Comparison of ENCODE assay signal across 20 cellular contexts in genomic region chr4:14564281-14564680, GRCh38.
DNase-seq lines count a peak whose midpoint lies in the region; ATAC-seq, FAIRE-seq and TF ChIP-seq lines count a peak whose summit lies in the region.
"Had no signal": no experiment of that assay in that cellular context is flagged by ENCODE, and none has a peak within 500 bp of the region (broad histone marks: within the 10 kb centered on the region; RNA-seq: fewer than 3 reads in every experiment).

No MANE protein-coding gene starts in this region.

- FAIRE-seq in A549 (lab: Jason Lieb, UNC): no peak
- FAIRE-seq in H1 (lab: Jason Lieb, UNC): no peak
- FAIRE-seq: A204.1, D721Med, G401.6, GM12891 had no signal

- DNase-seq in A549 (ENCODE audit: low read depth in 1 of 2, low spot score in 1 of 2) (no peak), IMR-90 (no peak), H1 (ENCODE audit: low read depth in 1 of 2, low spot score in 2 of 2) (no peak), T-helper 17 cell (no peak)
- DNase-seq: 8988T; AML-193; Caco-2; Calu3; CD4-positive, alpha-beta T cell; CD8-positive, alpha-beta T cell; DMS79 treated with DMSO at 0.1 percent for 48 hours; GF-D8 had no signal

- H3K14ac ChIP-seq in IMR-90 (replicated peaks; ENCODE audit: low read depth, low read length): no peak overlapping the region
- no peak overlapping the region for H3K14ac ChIP-seq in H1 (ENCODE audit: insufficient read length)

- H2BK15ac ChIP-seq in IMR-90 (ENCODE audit: low read depth, low read length) (no peak overlapping the region), H1 (ENCODE audit: low read length) (no peak overlapping the region)

- no peaks in the 10 kb centered on the region for H3K27me3 ChIP-seq in IMR-90 (ENCODE audit: control insufficient read depth, insufficient read depth, low read length)
- no peaks in the 10 kb centered on the region for H3K27me3 ChIP-seq in H1 (replicated peaks in 1 of 4; ENCODE audit: control insufficient read depth in 3 of 4, extremely low read depth in 1 of 4, insufficient read depth in 3 of 4, low read length in 3 of 4)
- H3K27me3 ChIP-seq: BLaER1 treated with 17β-estradiol and CSF1 and Interleukin-3, amounts not matched to agents 10 nM and 100 nM had no signal

- H3K4me3 Mint-ChIP-seq in T-helper 17 cell: no peak overlapping the region
- H3K4me3 Mint-ChIP-seq: B cell; CD4-positive, alpha-beta T cell; CD8-positive, alpha-beta T cell had no signal

- H3K23ac ChIP-seq in IMR-90 (ENCODE audit: low read depth, low read length): no peak overlapping the region
- H3K23ac ChIP-seq in H1 (ENCODE audit: insufficient read length): no peak overlapping the region

- TF ChIP-seq RAD21 in A549 (conservative IDR thresholded peaks at IDR 0.05 in 1 of 2, IDR thresholded peaks at IDR 0.05 in 1 of 2): no peak
- no peak for TF ChIP-seq RAD21 in IMR-90 (IDR thresholded peaks at IDR 0.05; ENCODE audit: low read length)
- no peak for TF ChIP-seq RAD21 in H1 (IDR thresholded peaks at IDR 0.05 in 1 of 2, conservative IDR thresholded peaks at IDR 0.05 in 1 of 2; ENCODE audit: low read depth in 2 of 2, low read length in 2 of 2)

- H3K9me1 ChIP-seq in IMR-90 (ENCODE audit: insufficient read depth, low read length): no peaks in the 10 kb centered on the region

- no peaks in the 10 kb centered on the region for H3K27me3 Mint-ChIP-seq in T-helper 17 cell
- H3K27me3 Mint-ChIP-seq: CD4-positive, alpha-beta T cell had no signal

- POLR2A ChIA-PET in A549 (lab: Yijun Ruan, JAX) (no interaction called here), IMR-90 (lab: Charles Lee; ENCODE audit: unreplicated experiment) (no interaction called here), H1 (lab: Charles Lee; ENCODE audit: partially characterized antibody) (no interaction called here)

- H3K9me3 ChIP-seq in A549: no peaks in the 10 kb centered on the region
- H3K9me3 ChIP-seq in IMR-90 (ENCODE audit: control insufficient read depth, insufficient read depth, low read length): peaks cover 5% of the 10 kb centered on the region; the same call in 1 of the 2 replicates
- H3K9me3 ChIP-seq in H1 (ENCODE audit: insufficient read depth in 2 of 2, low read depth in 1 of 2, low read length in 1 of 2): peaks cover 0 to 2% of the 10 kb centered on the region in 2 experiments; a peak in 1 of 4 replicates
- H3K9me3 ChIP-seq in T-helper 17 cell (ENCODE audit: control insufficient read depth, low read length, poor library complexity, severe bottlenecking): no peaks in the 10 kb centered on the region
- H3K9me3 ChIP-seq: Caco-2 had no signal

- H3K36me3 Mint-ChIP-seq in T-helper 17 cell (ENCODE audit: low read depth): no peaks in the 10 kb centered on the region
- H3K36me3 Mint-ChIP-seq: CD8-positive, alpha-beta T cell had no signal

- H3K4me1 Mint-ChIP-seq in T-helper 17 cell: no peaks in the 10 kb centered on the region
- H3K4me1 Mint-ChIP-seq: B cell had no signal

- TF ChIP-seq CTCF in A549 (IDR thresholded peaks at IDR 0.05): no peak
- TF ChIP-seq CTCF in IMR-90 (conservative IDR thresholded peaks at IDR 0.05; ENCODE audit: low read depth, low read length): no peak
- no peak for TF ChIP-seq CTCF in H1 (IDR thresholded peaks at IDR 0.05; ENCODE audit: control extremely low read depth in 1 of 3, insufficient read depth in 1 of 3, low read depth in 1 of 3, low read length in 3 of 3)

- H3K27ac ChIP-seq in A549 (no peak overlapping the region), IMR-90 (ENCODE audit: insufficient read depth, low read length) (no peak overlapping the region), H1 (ENCODE audit: low read depth, low read length) (no peak overlapping the region)
- H3K27ac ChIP-seq: BLaER1 treated with 17β-estradiol and CSF1 and Interleukin-3, amounts not matched to agents 10 nM and 100 nM; C4-2B had no signal

- CTCF ChIA-PET in A549 (lab: Yijun Ruan, JAX): no interaction called here
- CTCF ChIA-PET in IMR-90 (lab: Yijun Ruan, JAX): no interaction called here
- CTCF ChIA-PET in H1 (lab: Charles Lee; ENCODE audit: partially characterized antibody): no interaction called here

- ATAC-seq in A549 (no peak), IMR-90 (ENCODE audit: low read depth) (no peak), T-helper 17 cell (no peak), GM19395 (IDR thresholded peaks at IDR 0.05; ENCODE audit: unreplicated experiment) (no peak)
- ATAC-seq: CD8-positive, alpha-beta T cell had no signal

- no peak overlapping the region for H2BK5ac ChIP-seq in IMR-90 (ENCODE audit: low read depth, low read length, poor library complexity, severe bottlenecking)
- H2BK5ac ChIP-seq in H1 (ENCODE audit: low read depth, low read length): no peak overlapping the region

- intact Hi-C loops in IMR-90 (cut with micrococcal nuclease): no loop called here

- H4K8ac ChIP-seq in IMR-90 (ENCODE audit: low read depth in 2 of 2, low read length in 2 of 2) (no peak overlapping the region), H1 (ENCODE audit: extremely low read depth, insufficient read depth, low read length) (no peak overlapping the region)

- H3K4me3 ChIP-seq in A549: no peak overlapping the region
- no peak overlapping the region for H3K4me3 ChIP-seq in IMR-90 (ENCODE audit: insufficient read depth, low read depth, low read length)
- H3K4me3 ChIP-seq in H1 (ENCODE audit: extremely low read depth in 1 of 4, insufficient read depth in 2 of 4, low read depth in 3 of 4, low read length in 4 of 4): no peak overlapping the region
- H3K4me3 ChIP-seq: BLaER1 treated with 17β-estradiol and CSF1 and Interleukin-3, amounts not matched to agents 10 nM and 100 nM had no signal

- H3K9ac ChIP-seq in IMR-90 (ENCODE audit: low read depth, low read length) (no peak overlapping the region), H1 (replicated peaks in 1 of 4; ENCODE audit: extremely low read depth in 1 of 4, low read depth in 3 of 4, low read length in 3 of 4) (no peak overlapping the region)
- H3K9ac ChIP-seq: BLaER1 treated with 17β-estradiol and CSF1 and Interleukin-3, amounts not matched to agents 10 nM and 100 nM had no signal

- no peak for TF ChIP-seq POLR2A in A549 (IDR thresholded peaks at IDR 0.05; ENCODE audit: low read length)
- TF ChIP-seq POLR2A in IMR-90 (IDR thresholded peaks at IDR 0.05; ENCODE audit: low read depth, low read length): no peak
- no peak for TF ChIP-seq POLR2A in H1 (IDR thresholded peaks at IDR 0.05; ENCODE audit: control extremely low read depth in 1 of 2, low read depth in 2 of 2, low read length in 2 of 2)

- dilution Hi-C loops in IMR-90 (cut with HindIII; ENCODE audit: low sequenced_read_pairs, unreplicated experiment): no loop called here

- H3K4me1 ChIP-seq in A549 (no peaks in the 10 kb centered on the region), IMR-90 (ENCODE audit: control insufficient read depth, insufficient read depth, low read length) (no peaks in the 10 kb centered on the region), H1 (replicated peaks in 1 of 4; ENCODE audit: control insufficient read depth in 3 of 4, insufficient read depth in 4 of 4, low read length in 3 of 4) (no peaks in the 10 kb centered on the region)
- H3K4me1 ChIP-seq: BLaER1 treated with 17β-estradiol and CSF1 and Interleukin-3, amounts not matched to agents 10 nM and 100 nM; Caco-2 had no signal

- H3K23me2 ChIP-seq in H1 (ENCODE audit: low read depth, low read length): no peaks in the 10 kb centered on the region

- WGBS in A549 (ENCODE audit: missing lambda C conversion rate): 60% methylated on average over 4 of the region's 4 CpGs
- 40% methylated on average over 1 of the region's 4 CpGs; no CpG with 5 or more reads in 1 of the 2 experiments for WGBS in IMR-90 (ENCODE audit: extremely low coverage in 2 of 2, insufficient read length in 1 of 2), 2 experiments
- 99% methylated on average over 4 of the region's 4 CpGs; no CpG with 5 or more reads in 1 of the 2 experiments for WGBS in H1 (ENCODE audit: extremely low coverage in 1 of 2, insufficient coverage in 1 of 2, insufficient read length in 1 of 2, insufficient replicate concordance in 2 of 2, low coverage in 1 of 2, low lambda C conversion rate in 2 of 2, missing lambda C conversion rate in 1 of 2), 2 experiments

- no TSS peak for BruUV-seq in IMR-90 (replicated peaks; lab: Mats Ljungman, UMichigan)

- H3K56ac ChIP-seq in IMR-90 (ENCODE audit: extremely low read depth, insufficient read depth, low read length) (no peak overlapping the region), H1 (replicated peaks; ENCODE audit: insufficient read length, low read depth, low read length) (no peak overlapping the region)

- H3K4me2 ChIP-seq in A549 (no peak overlapping the region), IMR-90 (ENCODE audit: low read depth, low read length) (no peak overlapping the region), H1 (ENCODE audit: insufficient read depth in 1 of 2, low read depth in 2 of 2, low read length in 2 of 2) (no peak overlapping the region)
- H3K4me2 ChIP-seq: BLaER1 treated with 17β-estradiol and CSF1 and Interleukin-3, amounts not matched to agents 10 nM and 100 nM had no signal

- H4K91ac ChIP-seq in IMR-90 (ENCODE audit: insufficient read depth, low read depth, low read length): no peak overlapping the region
- no peak overlapping the region for H4K91ac ChIP-seq in H1 (replicated peaks; ENCODE audit: insufficient read length, low read length)

- no peak overlapping the region for H3K18ac ChIP-seq in IMR-90 (ENCODE audit: low read depth, low read length)
- no peak overlapping the region for H3K18ac ChIP-seq in H1 (ENCODE audit: extremely low read depth, low read length)

- in situ Hi-C loops in IMR-90 (cut with MboI; ENCODE audit: low sequenced_read_pairs): no loop called here

- no peak for TF ChIP-seq EP300 in A549 (IDR thresholded peaks at IDR 0.05)
- TF ChIP-seq EP300 in H1 (IDR thresholded peaks at IDR 0.05; ENCODE audit: borderline replicate concordance in 1 of 2, low read depth in 2 of 2, low read length in 2 of 2): no peak

- H2AK5ac ChIP-seq in IMR-90 (ENCODE audit: low read depth, low read length) (no peak overlapping the region), H1 (ENCODE audit: low read depth, low read length) (no peak overlapping the region)

- no peak overlapping the region for H4K5ac ChIP-seq in IMR-90 (ENCODE audit: low read depth, low read length)
- H4K5ac ChIP-seq in H1 (ENCODE audit: insufficient read length, low read depth, low read length): no peak overlapping the region

- H3K36me3 ChIP-seq in IMR-90 (ENCODE audit: control insufficient read depth, insufficient read depth, low read length): no peaks in the 10 kb centered on the region
- H3K36me3 ChIP-seq in H1 (ENCODE audit: control insufficient read depth in 2 of 4, insufficient read depth in 4 of 4, low read length in 3 of 4): no peaks in the 10 kb centered on the region
- H3K36me3 ChIP-seq: BLaER1 treated with 17β-estradiol and CSF1 and Interleukin-3, amounts not matched to agents 10 nM and 100 nM had no signal

- H3K4ac ChIP-seq in IMR-90 (ENCODE audit: low read depth, low read length) (no peak overlapping the region), H1 (replicated peaks; ENCODE audit: insufficient read length, low read depth, low read length) (no peak overlapping the region)

- H3K27ac Mint-ChIP-seq in T-helper 17 cell: no peak overlapping the region
- H3K27ac Mint-ChIP-seq: B cell; CD4-positive, alpha-beta T cell; CD8-positive, alpha-beta T cell had no signal

- no peaks in the 10 kb centered on the region for H3K79me2 ChIP-seq in H1 (ENCODE audit: control insufficient read depth in 1 of 2, insufficient read depth in 2 of 2, low read length in 2 of 2)

- H2AFZ ChIP-seq in IMR-90 (replicated peaks; ENCODE audit: low read length, poor library complexity) (no peak overlapping the region), H1 (ENCODE audit: low read length) (no peak overlapping the region)

- H2BK12ac ChIP-seq in H1 (ENCODE audit: low read depth, low read length): no peak overlapping the region

- no peaks in the 10 kb centered on the region for H4K20me1 ChIP-seq in IMR-90 (ENCODE audit: insufficient read depth, low read length)
- H4K20me1 ChIP-seq in H1 (replicated peaks in 1 of 2; ENCODE audit: control insufficient read depth in 1 of 2, insufficient read depth in 2 of 2, low read length in 2 of 2): no peaks in the 10 kb centered on the region
- H4K20me1 ChIP-seq: BLaER1 treated with 17β-estradiol and CSF1 and Interleukin-3, amounts not matched to agents 10 nM and 100 nM had no signal

- H3K79me1 ChIP-seq in IMR-90 (ENCODE audit: low read depth in 1 of 2, low read length in 2 of 2) (no peaks in the 10 kb centered on the region), H1 (ENCODE audit: low read depth, low read length) (no peaks in the 10 kb centered on the region)

- H2BK120ac ChIP-seq in IMR-90 (ENCODE audit: low read depth, low read length): no peak overlapping the region
- H2BK120ac ChIP-seq in H1 (replicated peaks; ENCODE audit: low read depth, low read length): no peak overlapping the region

- H2BK20ac ChIP-seq in IMR-90 (ENCODE audit: low read depth, low read length) (no peak overlapping the region), H1 (ENCODE audit: low read length) (no peak overlapping the region)

- no peak overlapping the region for H2AK9ac ChIP-seq in IMR-90 (replicated peaks; ENCODE audit: low read depth, low read length, poor library complexity)

Comparison
In these comparisons a context has a peak if more than half of its experiments do, and no peak if none do; other contexts are left out.
1. Of the 18 proteins assayed by ChIP-seq in both H1 and A549: peak only in H1: none; only in A549: none; in both: MAFK; in neither: 17.